In the genomic region with DNA sequence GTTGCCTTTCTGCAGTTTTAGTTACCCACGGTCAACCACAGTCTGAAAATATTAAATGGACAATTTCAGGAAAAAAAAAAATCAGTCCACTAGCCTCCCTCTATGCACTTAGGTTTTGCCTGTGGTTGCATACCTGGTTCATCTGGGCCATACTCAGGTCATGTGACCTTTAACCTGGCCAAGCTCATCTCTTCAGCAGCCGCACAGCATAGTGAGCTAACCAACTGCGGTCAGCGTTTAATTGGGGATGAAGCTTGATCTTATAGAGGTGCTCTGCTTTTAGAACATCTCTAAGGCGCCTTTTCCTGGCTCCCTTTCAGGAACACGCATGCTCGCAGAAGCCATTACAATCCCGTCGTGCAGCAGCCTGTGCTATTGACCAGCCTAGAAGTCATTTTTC, we compare ENCODE assay signal across 1 cellular context.
TF ChIP-seq lines count a peak whose summit lies in the region.

No MANE protein-coding gene starts in this region.

TF ChIP-seq in A549, 52 proteins besides CTCF, POLR2A, EP300 and RAD21 (continued from another document):
- TF ChIP-seq BCL3 (IDR thresholded peaks at IDR 0.05) = no peak
- TF ChIP-seq FOSL2 (IDR thresholded peaks at IDR 0.05) = no peak
- TF ChIP-seq FOSL2 (CRISPR knock-in tag; IDR thresholded peaks at IDR 0.05) = no peak
- TF ChIP-seq CBX8 (IDR thresholded peaks at IDR 0.05) = no peak
- no peak for TF ChIP-seq JUNB (IDR thresholded peaks at IDR 0.05)
- no peak for TF ChIP-seq SMC3 (IDR thresholded peaks at IDR 0.05)
- TF ChIP-seq, protein P1, sequence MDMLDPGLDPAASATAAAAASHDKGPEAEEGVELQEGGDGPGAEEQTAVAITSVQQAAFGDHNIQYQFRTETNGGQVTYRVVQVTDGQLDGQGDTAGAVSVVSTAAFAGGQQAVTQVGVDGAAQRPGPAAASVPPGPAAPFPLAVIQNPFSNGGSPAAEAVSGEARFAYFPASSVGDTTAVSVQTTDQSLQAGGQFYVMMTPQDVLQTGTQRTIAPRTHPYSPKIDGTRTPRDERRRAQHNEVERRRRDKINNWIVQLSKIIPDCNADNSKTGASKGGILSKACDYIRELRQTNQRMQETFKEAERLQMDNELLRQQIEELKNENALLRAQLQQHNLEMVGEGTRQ (IDR thresholded peaks at IDR 0.05) = no peak
- TF ChIP-seq GATA3 (IDR thresholded peaks at IDR 0.05; ENCODE audit: borderline replicate concordance) = no peak
- TF ChIP-seq CHD4 (IDR thresholded peaks at IDR 0.05; ENCODE audit: borderline replicate concordance) = no peak
- no peak for TF ChIP-seq HOXA7 (CRISPR knock-in tag; IDR thresholded peaks at IDR 0.05)
- TF ChIP-seq HEYL (CRISPR knock-in tag; IDR thresholded peaks at IDR 0.05) = no peak
- TF ChIP-seq MAX (IDR thresholded peaks at IDR 0.05) = no peak
- TF ChIP-seq, protein P2, sequence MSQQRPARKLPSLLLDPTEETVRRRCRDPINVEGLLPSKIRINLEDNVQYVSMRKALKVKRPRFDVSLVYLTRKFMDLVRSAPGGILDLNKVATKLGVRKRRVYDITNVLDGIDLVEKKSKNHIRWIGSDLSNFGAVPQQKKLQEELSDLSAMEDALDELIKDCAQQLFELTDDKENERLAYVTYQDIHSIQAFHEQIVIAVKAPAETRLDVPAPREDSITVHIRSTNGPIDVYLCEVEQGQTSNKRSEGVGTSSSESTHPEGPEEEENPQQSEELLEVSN (IDR thresholded peaks at IDR 0.05; ENCODE audit: borderline replicate concordance, low read depth) = no peak
- no peak for TF ChIP-seq HOXB5 (CRISPR knock-in tag; IDR thresholded peaks at IDR 0.05)
- no peak for TF ChIP-seq HDAC2 (IDR thresholded peaks at IDR 0.05)
- TF ChIP-seq TP53 (CRISPR knock-in tag; IDR thresholded peaks at IDR 0.05) = no peak
- no peak for TF ChIP-seq KDM5A (IDR thresholded peaks at IDR 0.05)
